Comparison of ENCODE assay signal across 37 cellular contexts in genomic region chr9:110288503-110288902, GRCh38. TPM values are rescaled to one million over a fixed set of nuclear protein-coding genes. Genes with fewer than 3 reads are reported as not detected.
"Had no signal": no experiment of that assay in that cellular context is flagged by ENCODE, and none has a peak within 500 bp of the region (broad histone marks: within the 10 kb centered on the region; RNA-seq: fewer than 3 reads in every experiment).

No MANE protein-coding gene starts in this region.

- H3K9me3 ChIP-seq: MG63 had no signal

- DNase-seq: Kasumi-1, MG63, MM.1S, MV-4-11, NCI-H1048, NCI-H1092, NCI-H1092 treated with DMSO at 0.1 percent for 48 hours, NCI-H1105, NCI-H1105 treated with DMSO at 0.1 percent for 48 hours, NCI-H1417, NCI-H1417 treated with DMSO at 0.1 percent for 48 hours, NCI-H1436, NCI-H1436 treated with DMSO at 0.1 percent for 48 hours, NCI-H146, NCI-H1694, NCI-H1694 treated with DMSO at 0.1 percent for 48 hours, NCI-H187, NCI-H1930, NCI-H2029, NCI-H2029 treated with DMSO at 0.1 percent for 48 hours, NCI-H2081, NCI-H2081 treated with DMSO at 0.1 percent for 48 hours, NCI-H2107, NCI-H2171, NCI-H2171 treated with DMSO at 0.1 percent for 48 hours, NCI-H2227 treated with DMSO at 0.1 percent for 48 hours, NCI-H226, NCI-H345, NCI-H446, NCI-H446 treated with DMSO at 0.1 percent for 48 hours, NCI-H510A, NCI-H510A treated with DMSO at 0.1 percent for 48 hours, NCI-H524 had no signal

- H3K36me3 ChIP-seq: MG63 had no signal

- H3K27me3 ChIP-seq: MG63 had no signal

- H3K4me3 ChIP-seq: MG63 had no signal

RNA-seq across cellular contexts. Expression of gene TXNDC8, which starts 49.2 kb away (rescaled TPM):
- total RNA-seq: LHCN-M2, M059J, MCF 10A, NCI-H460 had no signal
